ENCODE assay signal across 9 cellular contexts in genomic region chr4:181777518-181777917, GRCh38.
"Had no signal": no experiment of that assay in that cellular context is flagged by ENCODE, and none has a peak within 500 bp of the region (broad histone marks: within the 10 kb centered on the region; RNA-seq: fewer than 3 reads in every experiment).

No MANE protein-coding gene starts in this region.

- H3K36me3 ChIP-seq: HAP-1 had no signal

- H3K27ac ChIP-seq: GM23248, HL-60 had no signal

- H3K9me3 ChIP-seq: HAP-1 had no signal

- DNase-seq: GM23248, GOT3, H7, HFFc6, Kasumi-1, KG1 had no signal

- H3K4me1 ChIP-seq: HAP-1 had no signal

- H3K9ac ChIP-seq: GM23248 had no signal

- H2AFZ ChIP-seq: GM23248 had no signal

- H3K4me3 ChIP-seq: GM23248, HAP-1 had no signal

- ATAC-seq: HCT116 had no signal
